7 cellular contexts compared by ENCODE assay signal in genomic region chr2:131858197-131858596, GRCh38.
DNase-seq lines count a peak whose midpoint lies in the region; TF ChIP-seq lines count a peak whose summit lies in the region.
"Not testable (repeated sequence)": the region's sequence is repeated elsewhere in the genome, so short reads cannot be mapped to it uniquely, and the experiment has no call there.

No MANE protein-coding gene starts in this region.

- CTCF ChIA-PET in OCI-LY7 (lab: Charles Lee; ENCODE audit: unreplicated experiment) = not testable (repeated sequence)

- DNase-seq in Karpas-422 = peak; percentile 57
- DNase-seq in OCI-LY7 (ENCODE audit: low spot score) = peak; percentile 7
- peak; percentile 38 for DNase-seq in adipocyte (ENCODE audit: low read depth)
- DNase-seq in endodermal cell = not testable (repeated sequence)
- DNase-seq in inferior parietal cortex (ENCODE audit: extremely low spot score) = peak; percentile 28

- not testable (repeated sequence) for H3K79me2 ChIP-seq in DOHH2 (ENCODE audit: control insufficient read depth, low read length); Karpas-422 (ENCODE audit: low read length); OCI-LY7 (ENCODE audit: insufficient read depth, low read depth, low read length); neural cell (replicated peaks; ENCODE audit: insufficient read depth, low read length)

- BruUV-seq in OCI-LY7 (replicated peaks; lab: Mats Ljungman, UMichigan) = not testable (repeated sequence)

- H3K27ac Mint-ChIP-seq in endodermal cell = not testable (repeated sequence)

- intact Hi-C loops in OCI-LY7 (cut with micrococcal nuclease; ENCODE audit: unreplicated experiment) = not testable (repeated sequence)

- not testable (repeated sequence) for H3K4me3 Mint-ChIP-seq in endodermal cell

- not testable (repeated sequence) for H3K9me2 ChIP-seq in DOHH2 (replicated peaks; ENCODE audit: control insufficient read depth, low read length); Karpas-422 (replicated peaks; ENCODE audit: insufficient read depth, low read length); OCI-LY7 (ENCODE audit: insufficient read depth, low read length); neural cell (ENCODE audit: insufficient read depth, low read length)

- POLR2A ChIA-PET in OCI-LY7 (lab: Charles Lee) = not testable (repeated sequence)

- not testable (repeated sequence) for TF ChIP-seq EP300 in neural cell (conservative IDR thresholded peaks at IDR 0.05; ENCODE audit: poor library complexity, severe bottlenecking)

- H4K20me1 ChIP-seq in DOHH2 (ENCODE audit: control insufficient read depth, insufficient read depth, low read depth, low read length); Karpas-422 (ENCODE audit: insufficient read depth, low read depth, low read length); OCI-LY7 (ENCODE audit: insufficient read depth, low read length); neural cell (ENCODE audit: insufficient read depth): not testable (repeated sequence)

- not testable (repeated sequence) for H3K4me3 ChIP-seq in DOHH2 (ENCODE audit: low read length); Karpas-422 (ENCODE audit: low read length); OCI-LY7 (ENCODE audit: low read depth, low read length, poor library complexity, severe bottlenecking); adipocyte (ENCODE audit: low read length); endodermal cell (ENCODE audit: low read length); neural cell (ENCODE audit: low read length)

- H3K4me1 ChIP-seq in DOHH2 (ENCODE audit: control insufficient read depth, low read length); Karpas-422 (ENCODE audit: low read length); OCI-LY7 (ENCODE audit: insufficient read depth, low read length, poor library complexity, severe bottlenecking); adipocyte (ENCODE audit: control insufficient read depth, insufficient read depth, low read length); endodermal cell (ENCODE audit: control insufficient read depth, insufficient read depth, low read length): not testable (repeated sequence)

- H3K36me3 Mint-ChIP-seq in endodermal cell (ENCODE audit: low read depth) = not testable (repeated sequence)

- not testable (repeated sequence) for H3K9ac ChIP-seq in Karpas-422 (ENCODE audit: low read length); adipocyte (ENCODE audit: low read length); endodermal cell (ENCODE audit: extremely low read depth, low read length, poor library complexity, severe bottlenecking); neural cell (ENCODE audit: low read length)

- H3K4me1 Mint-ChIP-seq in endodermal cell = peaks cover 12% of the 10 kb centered on the region

- WGBS in endodermal cell (ENCODE audit: insufficient coverage in 1 of 2, insufficient read length in 1 of 2), 2 experiments = 32% methylated on average over 2 of the region's 3 CpGs; no CpG with 5 or more reads in 1 of the 2 experiments

- not testable (repeated sequence) for H2AFZ ChIP-seq in Karpas-422 (ENCODE audit: low read length); OCI-LY7 (ENCODE audit: low read length); neural cell (ENCODE audit: low read depth, low read length)

- not testable (repeated sequence) for H3F3A ChIP-seq in DOHH2 (ENCODE audit: control insufficient read depth, insufficient read depth); neural cell (ENCODE audit: insufficient read depth, low read length, poor library complexity, severe bottlenecking)

- not testable (repeated sequence) for H3K27me3 Mint-ChIP-seq in endodermal cell (ENCODE audit: insufficient read depth)

- H3K9me3 ChIP-seq in DOHH2 (ENCODE audit: control insufficient read depth, insufficient read depth, low read length); Karpas-422 (ENCODE audit: low read length); OCI-LY7 (ENCODE audit: low read length); adipocyte (ENCODE audit: control insufficient read depth, low read length); endodermal cell (ENCODE audit: control insufficient read depth, low read length); neural cell (ENCODE audit: low read length): not testable (repeated sequence)

- not testable (repeated sequence) for H3K4me2 ChIP-seq in DOHH2 (ENCODE audit: low read length); Karpas-422 (ENCODE audit: low read depth, low read length, poor library complexity, severe bottlenecking); OCI-LY7 (ENCODE audit: low read length); neural cell (ENCODE audit: low read length)

- H3K27me3 ChIP-seq in DOHH2 (ENCODE audit: control insufficient read depth, low read length); Karpas-422 (ENCODE audit: low read length); adipocyte (replicated peaks; ENCODE audit: control insufficient read depth, insufficient read depth, low read length); endodermal cell (ENCODE audit: control insufficient read depth, insufficient read depth, low read length, poor library complexity, severe bottlenecking); neural cell (ENCODE audit: insufficient read depth, low read depth, low read length): not testable (repeated sequence)

- peak; percentile 82 for TF ChIP-seq RAD21 in neural cell (conservative IDR thresholded peaks at IDR 0.05)

- H3K36me3 ChIP-seq in DOHH2 (ENCODE audit: control insufficient read depth, low read length); Karpas-422 (ENCODE audit: insufficient read depth, low read length); OCI-LY7 (ENCODE audit: insufficient read depth, low read length); adipocyte (ENCODE audit: control insufficient read depth, insufficient read depth, low read length, severe bottlenecking); endodermal cell (ENCODE audit: control insufficient read depth, insufficient read depth, low read length); neural cell (ENCODE audit: insufficient read depth, low read length): not testable (repeated sequence)

- peak; percentile 26 for TF ChIP-seq CTCF in DOHH2 (IDR thresholded peaks at IDR 0.05; ENCODE audit: low read depth, low read length, poor library complexity, severe bottlenecking)
- peak; percentile 64 for TF ChIP-seq CTCF in OCI-LY7 (conservative IDR thresholded peaks at IDR 0.05; ENCODE audit: low read length)
- TF ChIP-seq CTCF in endodermal cell (conservative IDR thresholded peaks at IDR 0.05) = peak; percentile 67
- peak; percentile 83 for TF ChIP-seq CTCF in neural cell (IDR thresholded peaks at IDR 0.05; ENCODE audit: poor library complexity, severe bottlenecking)

- not testable (repeated sequence) for H3K27ac ChIP-seq in DOHH2 (ENCODE audit: low read depth, low read length); Karpas-422 (ENCODE audit: low read length); OCI-LY7 (ENCODE audit: low read depth, low read length, poor library complexity, severe bottlenecking); endodermal cell (ENCODE audit: low read depth, low read length); neural cell (ENCODE audit: low read length)

- H3K9me3 Mint-ChIP-seq in endodermal cell = not testable (repeated sequence)

TF ChIP-seq in neural cell, 6 proteins besides CTCF, POLR2A, EP300 and RAD21:
- TF ChIP-seq SMC3 (conservative IDR thresholded peaks at IDR 0.05; ENCODE audit: poor library complexity) = peak; percentile 89

Comparison
In these comparisons a context has a peak if more than half of its experiments do, and no peak if none do; other contexts are left out.
1. CTCF ChIP-seq: peak in every context shown above with its lines; median percentile 83 in neural cell; 67 in endodermal cell; 64 in OCI-LY7; 26 in DOHH2.